ENCODE assay signal across 21 cellular contexts in the genomic region with DNA sequence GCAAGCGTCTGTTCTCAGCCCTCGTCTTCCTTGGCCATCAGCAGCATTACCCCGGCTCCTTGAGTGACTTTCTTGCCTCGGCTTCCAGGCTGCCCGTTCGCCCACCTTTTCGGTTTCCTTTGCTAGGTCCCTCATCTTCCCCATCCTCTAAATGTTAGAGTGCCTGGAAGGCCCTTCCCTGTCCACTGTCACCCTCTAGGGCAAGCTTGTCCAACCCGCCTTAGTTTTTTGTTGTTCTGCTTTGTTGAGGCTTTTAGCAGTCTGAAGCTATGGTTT.
A peak's percentile ranks its signal among the peaks of the same experiment; 100 is the strongest.
DNase-seq lines count a peak whose midpoint lies in the region; ATAC-seq and TF ChIP-seq lines count a peak whose summit lies in the region.
"Had no signal": no experiment of that assay in that cellular context is flagged by ENCODE, and none has a peak within 500 bp of the region (broad histone marks: within the 10 kb centered on the region; RNA-seq: fewer than 3 reads in every experiment).

No MANE protein-coding gene starts in this region.

- H2AFZ ChIP-seq in parathyroid adenoma, result no peak overlapping the region

- no peak for DNase-seq in CD8-positive, alpha-beta T cell
- DNase-seq in endothelial cell (ENCODE audit: low spot score) (no peak), SW480 (ENCODE audit: low spot score) (no peak), GDM1 (lab: John Stamatoyannopoulos, UW) (no peak), COLO829 (ENCODE audit: low spot score) (no peak), midbrain (lab: John Stamatoyannopoulos, UW) (no peak)
- DNase-seq: activated CD4-positive, CD25-positive, alpha-beta regulatory T cell treated with anti-CD3 and anti-CD28 coated beads, Interleukin-2, amount 50 U/mL, for 72 hours; activated CD8-positive, alpha-beta T cell treated with anti-CD3 and anti-CD28 coated beads for 36 hours; activated naive CD4-positive, alpha-beta T cell treated with Interleukin-2 at 50 U/mL for 16 hours; amniotic stem cell; effector CD8-positive, alpha-beta T cell; Kasumi-1; left cardiac atrium; NCI-H446; NCI-H774 had no signal

- no peaks in the 10 kb centered on the region for H3K9me3 ChIP-seq in CD8-positive, alpha-beta T cell (ENCODE audit: low read length)
- peaks cover 6% of the 10 kb centered on the region; the same call in 1 of the 2 replicates for H3K9me3 ChIP-seq in HUES6 (ENCODE audit: control insufficient read depth, insufficient read depth, low read depth, low read length)
- H3K9me3 ChIP-seq in parathyroid adenoma (ENCODE audit: control insufficient read depth, low read length), result no peaks in the 10 kb centered on the region
- H3K9me3 ChIP-seq: vagina had no signal

- peak overlapping the region; percentile 37 for H3K4me2 ChIP-seq in parathyroid adenoma (ENCODE audit: low read length)

- intact Hi-C loops in CD8-positive, alpha-beta T cell (cut with DNase I, micrococcal nuclease), result loop anchor here in 1 of 2 experiments (5.0 kb wide), 1 partner anchor 190 kb away; a partner anchor contains a TSS

- no peaks in the 10 kb centered on the region for H3K27me3 ChIP-seq in CD8-positive, alpha-beta T cell (ENCODE audit: insufficient read depth, low read length)
- H3K27me3 ChIP-seq in HUES6 (ENCODE audit: control insufficient read depth, insufficient read depth, low read length), result no peaks in the 10 kb centered on the region
- H3K27me3 ChIP-seq in parathyroid adenoma (ENCODE audit: control insufficient read depth, insufficient read depth, low read length), result no peaks in the 10 kb centered on the region
- H3K27me3 ChIP-seq: vagina had no signal

- H3K36me3 ChIP-seq in CD8-positive, alpha-beta T cell (ENCODE audit: insufficient read depth, low read length), result no peaks in the 10 kb centered on the region
- peaks cover 6% of the 10 kb centered on the region; the same call in 1 of the 2 replicates for H3K36me3 ChIP-seq in HUES6 (ENCODE audit: control insufficient read depth, insufficient read depth, low read length)
- no peaks in the 10 kb centered on the region for H3K36me3 ChIP-seq in parathyroid adenoma (ENCODE audit: control insufficient read depth, insufficient read depth, low read length)

- POLR2A ChIA-PET in CD8-positive, alpha-beta T cell (lab: Charles Lee), result no interaction called here

- peaks cover 8% of the 10 kb centered on the region for H3K4me1 ChIP-seq in CD8-positive, alpha-beta T cell (ENCODE audit: insufficient read depth, low read length)
- H3K4me1 ChIP-seq in HUES6 (ENCODE audit: control insufficient read depth, insufficient read depth, low read length), result peaks cover 26% of the 10 kb centered on the region
- H3K4me1 ChIP-seq in parathyroid adenoma, result peaks cover 4% of the 10 kb centered on the region
- H3K4me1 ChIP-seq: vagina had no signal

- H3K79me2 ChIP-seq in parathyroid adenoma, result peaks cover 3% of the 10 kb centered on the region

- CTCF ChIA-PET in CD8-positive, alpha-beta T cell (lab: Charles Lee), result interaction anchor here (0.8 to 3.0 kb wide), 4 partner anchors 9 to 50 kb away, joined by 3 to 17 read pairs (median 4); no protein-coding TSS in a partner anchor

- no peak overlapping the region for H3K4me3 ChIP-seq in CD8-positive, alpha-beta T cell (ENCODE audit: low read depth, low read length)
- H3K4me3 ChIP-seq in HUES6 (ENCODE audit: low read depth, low read length), result peak overlapping the region; percentile 37; the same call in 1 of the 2 replicates
- no peak overlapping the region for H3K4me3 ChIP-seq in parathyroid adenoma (ENCODE audit: low read depth, low read length)
- H3K4me3 ChIP-seq: vagina had no signal

- no peaks in the 10 kb centered on the region for H3K9me3 Mint-ChIP-seq in CD8-positive, alpha-beta T cell
- no peaks in the 10 kb centered on the region for H3K9me3 Mint-ChIP-seq in endothelial cell (ENCODE audit: unreplicated experiment)
- H3K9me3 Mint-ChIP-seq: activated CD8-positive, alpha-beta T cell treated with anti-CD3 and anti-CD28 coated beads for 36 hours; CD14-positive monocyte; stimulated activated naive CD8-positive, alpha-beta T cell treated with anti-CD3 and anti-CD28 coated beads, Interleukin-15, Interleukin-2, amounts not matched to agents 100 ng/mL and 50 ng/mL, for 24 hours had no signal

- peaks cover 53% of the 10 kb centered on the region for H3K36me3 Mint-ChIP-seq in CD8-positive, alpha-beta T cell
- H3K36me3 Mint-ChIP-seq in endothelial cell (ENCODE audit: low read depth, unreplicated experiment), result peaks cover 13% of the 10 kb centered on the region

- H3K4me3 Mint-ChIP-seq in CD8-positive, alpha-beta T cell, result no peak overlapping the region
- peak overlapping the region; percentile 16 for H3K4me3 Mint-ChIP-seq in endothelial cell (ENCODE audit: unreplicated experiment)
- H3K4me3 Mint-ChIP-seq: activated CD8-positive, alpha-beta T cell treated with anti-CD3 and anti-CD28 coated beads for 36 hours; CD14-positive monocyte; stimulated activated naive CD8-positive, alpha-beta T cell treated with anti-CD3 and anti-CD28 coated beads, Interleukin-15, Interleukin-2, amounts not matched to agents 100 ng/mL and 50 ng/mL, for 24 hours had no signal

- ATAC-seq in CD8-positive, alpha-beta T cell, result no peak
- ATAC-seq: activated CD8-positive, alpha-beta T cell treated with anti-CD3 and anti-CD28 coated beads for 36 hours; esophagus mucosa; left cardiac atrium had no signal

- peaks cover 18% of the 10 kb centered on the region for H3K4me1 Mint-ChIP-seq in CD8-positive, alpha-beta T cell (ENCODE audit: low read depth)
- peaks cover 14% of the 10 kb centered on the region for H3K4me1 Mint-ChIP-seq in endothelial cell (ENCODE audit: unreplicated experiment)

- TF ChIP-seq CTCF in CD8-positive, alpha-beta T cell (IDR thresholded peaks at IDR 0.05), result no peak
- TF ChIP-seq CTCF in endothelial cell (IDR thresholded peaks at IDR 0.05; ENCODE audit: unreplicated experiment), result no peak
- TF ChIP-seq CTCF in parathyroid adenoma (IDR thresholded peaks at IDR 0.05), result no peak

- H3K9ac ChIP-seq in HUES6 (ENCODE audit: low read length) (peak overlapping the region; percentile 60), parathyroid adenoma (no peak overlapping the region)

- peak overlapping the region; percentile 67 for H3K27ac Mint-ChIP-seq in CD8-positive, alpha-beta T cell
- H3K27ac Mint-ChIP-seq in endothelial cell (ENCODE audit: unreplicated experiment), result no peak overlapping the region
- H3K27ac Mint-ChIP-seq: activated CD8-positive, alpha-beta T cell treated with anti-CD3 and anti-CD28 coated beads for 36 hours; stimulated activated naive CD8-positive, alpha-beta T cell treated with anti-CD3 and anti-CD28 coated beads, Interleukin-15, Interleukin-2, amounts not matched to agents 100 ng/mL and 50 ng/mL, for 24 hours had no signal

- no peak overlapping the region for H3K27ac ChIP-seq in CD8-positive, alpha-beta T cell (ENCODE audit: low read depth, low read length)
- H3K27ac ChIP-seq in HUES6 (ENCODE audit: low read depth, low read length) (peak overlapping the region; percentile 38), parathyroid adenoma (peak overlapping the region; percentile 74)
- H3K27ac ChIP-seq: vagina had no signal

- no peaks in the 10 kb centered on the region for H3K27me3 Mint-ChIP-seq in CD8-positive, alpha-beta T cell (ENCODE audit: low read depth)
- H3K27me3 Mint-ChIP-seq in endothelial cell (ENCODE audit: unreplicated experiment), result peaks cover 5% of the 10 kb centered on the region
- H3K27me3 Mint-ChIP-seq: activated CD8-positive, alpha-beta T cell treated with anti-CD3 and anti-CD28 coated beads for 36 hours; stimulated activated naive CD8-positive, alpha-beta T cell treated with anti-CD3 and anti-CD28 coated beads, Interleukin-15, Interleukin-2, amounts not matched to agents 100 ng/mL and 50 ng/mL, for 24 hours had no signal
